22 cellular contexts compared by ENCODE assay signal in the genomic region with DNA sequence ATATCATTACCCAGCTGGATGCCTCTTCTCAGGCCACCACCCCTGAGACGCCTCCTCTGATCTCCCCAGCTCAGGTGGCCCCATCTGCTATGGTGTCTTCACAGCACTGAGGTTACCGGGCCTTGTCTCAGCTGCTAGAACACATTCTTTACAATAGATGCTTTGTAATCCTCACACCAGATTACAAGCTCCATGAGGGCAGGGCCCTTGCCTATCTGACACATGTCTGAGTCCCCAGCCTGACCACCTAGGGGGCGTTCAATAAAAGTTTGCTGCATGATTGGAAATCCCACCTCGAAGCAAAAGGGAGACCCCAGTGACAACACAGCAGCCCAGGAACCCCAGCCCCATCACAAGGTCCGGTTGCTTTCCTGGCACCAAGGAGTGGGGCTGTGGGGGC. TPM values are rescaled to one million over a fixed set of nuclear protein-coding genes. Genes with fewer than 3 reads are reported as not detected.
DNase-seq lines count a peak whose midpoint lies in the region; ATAC-seq and TF ChIP-seq lines count a peak whose summit lies in the region.
"Had no signal": no experiment of that assay in that cellular context is flagged by ENCODE, and none has a peak within 500 bp of the region (broad histone marks: within the 10 kb centered on the region; RNA-seq: fewer than 3 reads in every experiment).

No MANE protein-coding gene starts in this region.

- peak overlapping the region; percentile 20 for H3K4me3 Mint-ChIP-seq in activated CD4-positive, alpha-beta T cell treated with anti-CD3 and anti-CD28 coated beads, Interleukin-2, amount 10 ng/mL, durations not matched to agents 7 days and 5 days
- peak overlapping the region in 5 of 7 donors; percentile 8 to 77 (median 61) for H3K4me3 Mint-ChIP-seq in CD8-positive, alpha-beta memory T cell
- H3K4me3 Mint-ChIP-seq in activated T-helper 17 cell treated with anti-CD3 and anti-CD28 coated beads, Interleukin-2, amount 50 U/mL, for 72 hours, result peak overlapping the region; percentile 69
- peak overlapping the region; percentile 82 for H3K4me3 Mint-ChIP-seq in neural crest cell

- no peaks in the 10 kb centered on the region for H3K9me3 ChIP-seq in CD8-positive, alpha-beta memory T cell (ENCODE audit: low read length)
- H3K9me3 ChIP-seq: BE2C, body of pancreas, MG63, mucosa of descending colon had no signal

- no peak for DNase-seq in activated CD4-positive, alpha-beta T cell treated with anti-CD3 and anti-CD28 coated beads, Interleukin-2, amount 10 ng/mL, durations not matched to agents 7 days and 5 days
- DNase-seq in activated CD4-positive, alpha-beta T cell treated with anti-CD3 and anti-CD28 coated beads, Interleukin-2, amount 50 U/mL, for 48 hours, result no peak
- no peak for DNase-seq in CD8-positive, alpha-beta memory T cell
- no peak for DNase-seq in neural crest cell (ENCODE audit: low read depth, low spot score)
- DNase-seq in midbrain (lab: John Stamatoyannopoulos, UW), result no peak
- no peak for DNase-seq in NCI-H524 (lab: John Stamatoyannopoulos, UW)
- DNase-seq: activated CD4-positive, alpha-beta memory T cell treated with anti-CD3 and anti-CD28 coated beads, Interleukin-2, amount 10 ng/mL, durations not matched to agents 7 days and 5 days; activated T-cell treated with anti-CD3 and anti-CD28 coated beads, Interleukin-2, amount 50 U/mL, for 1 hour; BE2C; GDM1; glutamatergic neuron; NCI-H1436 treated with DMSO at 0.1 percent for 48 hours; occipital lobe had no signal

- peaks cover 11% of the 10 kb centered on the region for H3K4me1 ChIP-seq in CD8-positive, alpha-beta memory T cell (ENCODE audit: insufficient read depth, low read length)
- H3K4me1 ChIP-seq: BE2C had no signal

- TF ChIP-seq CTCF in neural crest cell (conservative IDR thresholded peaks at IDR 0.05), result no peak

- peaks cover 12% of the 10 kb centered on the region for H3K4me1 Mint-ChIP-seq in activated CD4-positive, alpha-beta T cell treated with anti-CD3 and anti-CD28 coated beads, Interleukin-2, amount 10 ng/mL, durations not matched to agents 7 days and 5 days
- H3K4me1 Mint-ChIP-seq in CD8-positive, alpha-beta memory T cell, result peaks cover 8 to 14% (median 10%) of the 10 kb centered on the region in 3 donors
- no peaks in the 10 kb centered on the region for H3K4me1 Mint-ChIP-seq in activated T-helper 17 cell treated with anti-CD3 and anti-CD28 coated beads, Interleukin-2, amount 50 U/mL, for 72 hours
- peaks cover 24% of the 10 kb centered on the region for H3K4me1 Mint-ChIP-seq in neural crest cell

- POLR2A ChIA-PET in activated CD4-positive, alpha-beta T cell treated with anti-CD3 and anti-CD28 coated beads, Interleukin-2, amount 10 ng/mL, durations not matched to agents 7 days and 5 days (lab: Charles Lee), result no interaction called here
- POLR2A ChIA-PET in CD8-positive, alpha-beta memory T cell (lab: Charles Lee), result no interaction called here

- H3K36me3 Mint-ChIP-seq in activated CD4-positive, alpha-beta T cell treated with anti-CD3 and anti-CD28 coated beads, Interleukin-2, amount 10 ng/mL, durations not matched to agents 7 days and 5 days (ENCODE audit: low read depth), result no peaks in the 10 kb centered on the region
- H3K36me3 Mint-ChIP-seq in CD8-positive, alpha-beta memory T cell, result peaks cover 0 to 2% (median 0%) of the 10 kb centered on the region in 3 donors
- H3K36me3 Mint-ChIP-seq in activated T-helper 17 cell treated with anti-CD3 and anti-CD28 coated beads, Interleukin-2, amount 50 U/mL, for 72 hours (ENCODE audit: low read depth), result no peaks in the 10 kb centered on the region
- no peaks in the 10 kb centered on the region for H3K36me3 Mint-ChIP-seq in neural crest cell (ENCODE audit: low read depth)

- no peak for ATAC-seq in activated T-helper 17 cell treated with anti-CD3 and anti-CD28 coated beads, Interleukin-2, amount 50 U/mL, for 72 hours (replicated peaks)
- no peak for ATAC-seq in HG02852 (IDR thresholded peaks at IDR 0.05; ENCODE audit: unreplicated experiment)
- ATAC-seq: body of pancreas, mucosa of descending colon had no signal

- CTCF ChIA-PET in activated CD4-positive, alpha-beta T cell treated with anti-CD3 and anti-CD28 coated beads, Interleukin-2, amount 10 ng/mL, durations not matched to agents 7 days and 5 days (lab: Charles Lee), result interaction anchor here (0.6 to 1.4 kb wide), 2 partner anchors 10 to 36 kb away, joined by 3 read pairs; no protein-coding TSS in a partner anchor
- CTCF ChIA-PET in CD8-positive, alpha-beta memory T cell (lab: Charles Lee), result no interaction called here

- H3K36me3 ChIP-seq in CD8-positive, alpha-beta memory T cell (ENCODE audit: insufficient read depth, low read length), result no peaks in the 10 kb centered on the region
- H3K36me3 ChIP-seq: BE2C, MG63 had no signal

- H3K27ac ChIP-seq in CD8-positive, alpha-beta memory T cell (ENCODE audit: low read depth, low read length), result no peak overlapping the region
- H3K27ac ChIP-seq: HL-60, SJSA1 had no signal

- no peaks in the 10 kb centered on the region for H3K27me3 Mint-ChIP-seq in activated CD4-positive, alpha-beta T cell treated with anti-CD3 and anti-CD28 coated beads, Interleukin-2, amount 10 ng/mL, durations not matched to agents 7 days and 5 days
- H3K27me3 Mint-ChIP-seq in CD8-positive, alpha-beta memory T cell, result no peaks in the 10 kb centered on the region
- no peaks in the 10 kb centered on the region for H3K27me3 Mint-ChIP-seq in activated T-helper 17 cell treated with anti-CD3 and anti-CD28 coated beads, Interleukin-2, amount 50 U/mL, for 72 hours
- no peaks in the 10 kb centered on the region for H3K27me3 Mint-ChIP-seq in neural crest cell (ENCODE audit: low read depth)
- H3K27me3 Mint-ChIP-seq: activated CD4-positive, alpha-beta memory T cell treated with anti-CD3 and anti-CD28 coated beads, Interleukin-2, amount 10 ng/mL, durations not matched to agents 7 days and 5 days had no signal

- no peak overlapping the region for H3K4me3 ChIP-seq in CD8-positive, alpha-beta memory T cell (ENCODE audit: low read length)
- H3K4me3 ChIP-seq: body of pancreas, mucosa of descending colon, SJSA1 had no signal

- no peak overlapping the region for H3K27ac Mint-ChIP-seq in activated CD4-positive, alpha-beta T cell treated with anti-CD3 and anti-CD28 coated beads, Interleukin-2, amount 10 ng/mL, durations not matched to agents 7 days and 5 days
- H3K27ac Mint-ChIP-seq in CD8-positive, alpha-beta memory T cell, result peak overlapping the region in 1 of 8 donors; percentile 15
- no peak overlapping the region for H3K27ac Mint-ChIP-seq in activated T-helper 17 cell treated with anti-CD3 and anti-CD28 coated beads, Interleukin-2, amount 50 U/mL, for 72 hours
- H3K27ac Mint-ChIP-seq in neural crest cell (ENCODE audit: unreplicated experiment), result no peak overlapping the region
- H3K27ac Mint-ChIP-seq: activated CD4-positive, alpha-beta memory T cell treated with anti-CD3 and anti-CD28 coated beads, Interleukin-2, amount 10 ng/mL, durations not matched to agents 7 days and 5 days; endodermal cell; T-helper 1 cell treated with Interleukin-12 subunit alpha and Interleukin-12 subunit beta and Interleukin-4 antibody, amounts not matched to agents 30 μg/mL and 1 μg/mL, for 36 hours had no signal

- no peaks in the 10 kb centered on the region for H3K27me3 ChIP-seq in CD8-positive, alpha-beta memory T cell (ENCODE audit: insufficient read depth, low read length, poor library complexity, severe bottlenecking)
- H3K27me3 ChIP-seq: BE2C, body of pancreas, MG63, SJSA1 had no signal

- H3K9me3 Mint-ChIP-seq in activated CD4-positive, alpha-beta T cell treated with anti-CD3 and anti-CD28 coated beads, Interleukin-2, amount 10 ng/mL, durations not matched to agents 7 days and 5 days, result no peaks in the 10 kb centered on the region
- H3K9me3 Mint-ChIP-seq in CD8-positive, alpha-beta memory T cell, result no peaks in the 10 kb centered on the region
- H3K9me3 Mint-ChIP-seq in activated T-helper 17 cell treated with anti-CD3 and anti-CD28 coated beads, Interleukin-2, amount 50 U/mL, for 72 hours, result no peaks in the 10 kb centered on the region
- no peaks in the 10 kb centered on the region for H3K9me3 Mint-ChIP-seq in neural crest cell
- H3K9me3 Mint-ChIP-seq: activated CD4-positive, alpha-beta memory T cell treated with anti-CD3 and anti-CD28 coated beads, Interleukin-2, amount 10 ng/mL, durations not matched to agents 7 days and 5 days; endodermal cell; T-helper 1 cell treated with Interleukin-12 subunit alpha and Interleukin-12 subunit beta and Interleukin-4 antibody, amounts not matched to agents 30 μg/mL and 1 μg/mL, for 36 hours had no signal

RNA-seq across cellular contexts. Expression of gene MACROD1, which starts 2.0 kb away (rescaled TPM):
- total RNA-seq in activated CD4-positive, alpha-beta T cell treated with anti-CD3 and anti-CD28 coated beads, Interleukin-2, amount 10 ng/mL, durations not matched to agents 7 days and 5 days, result 10 to 100 TPM in 1 of 2 experiments, 1 to 10 TPM in 1; 9.2 to 11.6 TPM
- total RNA-seq in CD8-positive, alpha-beta memory T cell, result 10 to 100 TPM; 19.6 to 25.5 TPM
- 9.2 TPM for polyA plus RNA-seq in CD8-positive, alpha-beta memory T cell
- total RNA-seq in activated T-helper 17 cell treated with anti-CD3 and anti-CD28 coated beads, Interleukin-2, amount 50 U/mL, for 72 hours, result 1 to 10 TPM; 5.4 to 9.6 TPM
- total RNA-seq in neural crest cell, result 22.1 and 26.1 TPM in 2 replicates

RNA-seq across cellular contexts. Expression of gene STIP1, which starts 22.0 kb away (rescaled TPM):
- total RNA-seq in activated CD4-positive, alpha-beta T cell treated with anti-CD3 and anti-CD28 coated beads, Interleukin-2, amount 10 ng/mL, durations not matched to agents 7 days and 5 days, result 100 to 1,000 TPM; 211 to 213 TPM
- total RNA-seq in CD8-positive, alpha-beta memory T cell, result 100 to 1,000 TPM; 457 to 461 TPM
- polyA plus RNA-seq in CD8-positive, alpha-beta memory T cell, result 108 TPM
- total RNA-seq in activated T-helper 17 cell treated with anti-CD3 and anti-CD28 coated beads, Interleukin-2, amount 50 U/mL, for 72 hours, result 100 to 1,000 TPM; 259 to 462 TPM
- total RNA-seq in neural crest cell, result 294 and 296 TPM in 2 replicates

RNA-seq across cellular contexts. Expression of gene FERMT3, which starts 42.6 kb away (rescaled TPM):
- 100 to 1,000 TPM; 190 to 207 TPM for total RNA-seq in activated CD4-positive, alpha-beta T cell treated with anti-CD3 and anti-CD28 coated beads, Interleukin-2, amount 10 ng/mL, durations not matched to agents 7 days and 5 days
- 100 to 1,000 TPM; 205 to 213 TPM for total RNA-seq in CD8-positive, alpha-beta memory T cell
- polyA plus RNA-seq in CD8-positive, alpha-beta memory T cell, result 206 TPM
- 100 to 1,000 TPM; 172 to 191 TPM for total RNA-seq in activated T-helper 17 cell treated with anti-CD3 and anti-CD28 coated beads, Interleukin-2, amount 50 U/mL, for 72 hours
- 2.8 and 3.8 TPM in 2 replicates for total RNA-seq in neural crest cell

Comparison
In these comparisons a context has a peak if more than half of its experiments do, and no peak if none do; other contexts are left out.
1. H3K4me3 Mint-ChIP-seq: peak in every context shown above with its lines; median percentile 82 in neural crest cell; 69 in activated T-helper 17 cell treated with anti-CD3 and anti-CD28 coated beads, Interleukin-2, amount 50 U/mL, for 72 hours; 61 in CD8-positive, alpha-beta memory T cell; 20 in activated CD4-positive, alpha-beta T cell treated with anti-CD3 and anti-CD28 coated beads, Interleukin-2, amount 10 ng/mL, durations not matched to agents 7 days and 5 days.
2. RNA of gene FERMT3, which starts 42.6 kb away (total RNA-seq): 205 to 213 TPM in CD8-positive, alpha-beta memory T cell, 190 to 207 TPM in activated CD4-positive, alpha-beta T cell treated with anti-CD3 and anti-CD28 coated beads, Interleukin-2, amount 10 ng/mL, durations not matched to agents 7 days and 5 days and 172 to 191 TPM in activated T-helper 17 cell treated with anti-CD3 and anti-CD28 coated beads, Interleukin-2, amount 50 U/mL, for 72 hours; 2.8 to 3.8 TPM in neural crest cell; every median in the first group is over 10 times any median in the second.